19 cellular contexts compared by ENCODE assay signal in genomic region chr9:2290382-2290781, GRCh38.
A peak's percentile ranks its signal among the peaks of the same experiment; 100 is the strongest.
DNase-seq lines count a peak whose midpoint lies in the region; ATAC-seq, FAIRE-seq and TF ChIP-seq lines count a peak whose summit lies in the region.
"Had no signal": no experiment of that assay in that cellular context is flagged by ENCODE, and none has a peak within 500 bp of the region (broad histone marks: within the 10 kb centered on the region; RNA-seq: fewer than 3 reads in every experiment).

No MANE protein-coding gene starts in this region.

- H4K8ac ChIP-seq in H1 (ENCODE audit: extremely low read depth, insufficient read depth, low read length): no peak overlapping the region

- peak overlapping the region; percentile 78; the same call in 1 of the 2 replicates for H3K9ac ChIP-seq in BLaER1
- peak overlapping the region in 7 of 11 experiments; percentile 43 to 88 (median 81); a peak in 13 of 22 replicates for H3K9ac ChIP-seq in BLaER1 treated with 17β-estradiol and CSF1 and Interleukin-3, amounts not matched to agents 10 nM and 100 nM
- H3K9ac ChIP-seq in H1 (replicated peaks in 1 of 4; ENCODE audit: extremely low read depth in 1 of 4, low read depth in 3 of 4, low read length in 3 of 4): no peak overlapping the region
- H3K9ac ChIP-seq: KMS-11 had no signal

- H2BK5ac ChIP-seq in H1 (ENCODE audit: low read depth, low read length): no peak overlapping the region; the same call in 1 of the 2 replicates

- no peak overlapping the region for H4K5ac ChIP-seq in H1 (ENCODE audit: insufficient read length, low read depth, low read length)

- no peak overlapping the region for H3K4me3 Mint-ChIP-seq in activated T-cell treated with anti-CD3 and anti-CD28 coated beads, Interleukin-2, amount 50 U/mL, for 24 hours
- H3K4me3 Mint-ChIP-seq in mesothelial cell of epicardium: no peak overlapping the region
- H3K4me3 Mint-ChIP-seq: CD8-positive, alpha-beta memory T cell; T-helper 1 cell treated with Interleukin-12 subunit alpha and Interleukin-12 subunit beta and Interleukin-4 antibody, amounts not matched to agents 30 μg/mL and 1 μg/mL, for 36 hours had no signal

- H3K27ac Mint-ChIP-seq in activated T-cell treated with anti-CD3 and anti-CD28 coated beads, Interleukin-2, amount 50 U/mL, for 24 hours: no peak overlapping the region
- H3K27ac Mint-ChIP-seq in mesothelial cell of epicardium: no peak overlapping the region
- H3K27ac Mint-ChIP-seq: CD8-positive, alpha-beta memory T cell; T-helper 1 cell treated with Interleukin-12 subunit alpha and Interleukin-12 subunit beta and Interleukin-4 antibody, amounts not matched to agents 30 μg/mL and 1 μg/mL, for 36 hours had no signal

- no peaks in the 10 kb centered on the region for H3K9me3 Mint-ChIP-seq in activated T-cell treated with anti-CD3 and anti-CD28 coated beads, Interleukin-2, amount 50 U/mL, for 24 hours
- H3K9me3 Mint-ChIP-seq in mesothelial cell of epicardium: no peaks in the 10 kb centered on the region
- H3K9me3 Mint-ChIP-seq: CD8-positive, alpha-beta memory T cell; T-helper 1 cell treated with Interleukin-12 subunit alpha and Interleukin-12 subunit beta and Interleukin-4 antibody, amounts not matched to agents 30 μg/mL and 1 μg/mL, for 36 hours had no signal

- H2BK15ac ChIP-seq in H1 (ENCODE audit: low read length): peak overlapping the region; percentile 63; the same call in 1 of the 2 replicates

- H2AK5ac ChIP-seq in H1 (ENCODE audit: low read depth, low read length): no peak overlapping the region

- H3K79me2 ChIP-seq in H1 (ENCODE audit: control insufficient read depth in 1 of 2, insufficient read depth in 2 of 2, low read length in 2 of 2): no peaks in the 10 kb centered on the region

- H3K36me3 Mint-ChIP-seq in activated T-cell treated with anti-CD3 and anti-CD28 coated beads, Interleukin-2, amount 50 U/mL, for 24 hours (ENCODE audit: low read depth): no peaks in the 10 kb centered on the region
- no peaks in the 10 kb centered on the region for H3K36me3 Mint-ChIP-seq in mesothelial cell of epicardium
- H3K36me3 Mint-ChIP-seq: CD8-positive, alpha-beta memory T cell had no signal

- CTCF ChIA-PET in H1 (lab: Charles Lee; ENCODE audit: partially characterized antibody): interaction anchor here (0.6 to 1.6 kb wide), 3 partner anchors 9 to 116 kb away, joined by 3 read pairs; no protein-coding TSS in a partner anchor

- POLR2A ChIA-PET in H1 (lab: Charles Lee; ENCODE audit: partially characterized antibody): interaction anchor here (2.6 kb wide), 1 partner anchor 9 kb away, joined by 13 read pairs; no protein-coding TSS in a partner anchor

- peak overlapping the region; percentile 98 for H3K27ac ChIP-seq in BLaER1
- H3K27ac ChIP-seq in BLaER1 treated with 17β-estradiol and CSF1 and Interleukin-3, amounts not matched to agents 10 nM and 100 nM: peak overlapping the region in 8 of 11 experiments; percentile 79 to 100 (median 96); a peak in 15 of 22 replicates
- H3K27ac ChIP-seq in H1 (ENCODE audit: low read depth, low read length): no peak overlapping the region
- H3K27ac ChIP-seq: KMS-11 had no signal

- peak; percentile 21 for DNase-seq in NCI-H2171 (lab: John Stamatoyannopoulos, UW)
- DNase-seq in H1 (ENCODE audit: low read depth in 1 of 2, low spot score in 2 of 2): no peak
- no peak for DNase-seq in activated T-cell treated with anti-CD3 and anti-CD28 coated beads, Interleukin-2, amount 50 U/mL, for 24 hours
- DNase-seq in mesothelial cell of epicardium (ENCODE audit: low spot score in 2 of 2, unreplicated experiment in 2 of 2): no peak
- no peak for DNase-seq in HPDE6-E6E7 (ENCODE audit: extremely low spot score)
- DNase-seq: BE2C; CD8-positive, alpha-beta memory T cell; DMS 273 treated with DMSO at 0.1 percent for 48 hours; MG63; NCI-H2029 treated with DMSO at 0.1 percent for 48 hours had no signal

- peak overlapping the region; percentile 80 for H3K4me2 ChIP-seq in BLaER1
- peak overlapping the region in 10 of 11 experiments; percentile 12 to 82 (median 76); a peak in 19 of 22 replicates for H3K4me2 ChIP-seq in BLaER1 treated with 17β-estradiol and CSF1 and Interleukin-3, amounts not matched to agents 10 nM and 100 nM
- no peak overlapping the region for H3K4me2 ChIP-seq in H1 (ENCODE audit: insufficient read depth in 1 of 2, low read depth in 2 of 2, low read length in 2 of 2)
- H3K4me2 ChIP-seq: KMS-11 had no signal

- no peak for FAIRE-seq in H1 (lab: Jason Lieb, UNC)
- FAIRE-seq: GM12878, HepG2 had no signal

- H3K4me1 ChIP-seq in BLaER1 (peaks cover 98% of the 10 kb centered on the region), H1 (replicated peaks in 1 of 4; ENCODE audit: control insufficient read depth in 3 of 4, insufficient read depth in 4 of 4, low read length in 3 of 4) (peaks cover 0 to 16% (median 5%) of the 10 kb centered on the region in 4 experiments; a peak in 2 of 7 replicates)
- H3K4me1 ChIP-seq in BLaER1 treated with 17β-estradiol and CSF1 and Interleukin-3, amounts not matched to agents 10 nM and 100 nM: peaks cover 31 to 100% (median 98%) of the 10 kb centered on the region in 10 experiments

- peaks cover 5% of the 10 kb centered on the region for H3K9me3 ChIP-seq in BLaER1
- peaks cover 5 to 22% (median 11%) of the 10 kb centered on the region in 11 experiments; a peak in 21 of 22 replicates for H3K9me3 ChIP-seq in BLaER1 treated with 17β-estradiol and CSF1 and Interleukin-3, amounts not matched to agents 10 nM and 100 nM (replicated peaks in 1 of 11)
- 0 out of 4 replicates have a peak, but pooled peaks cover 0 to 2% of the 10 kb centered on the region in 2 experiments for H3K9me3 ChIP-seq in H1 (ENCODE audit: insufficient read depth in 2 of 2, low read depth in 1 of 2, low read length in 1 of 2)
- H3K9me3 ChIP-seq: BE2C, MG63 had no signal

- no peaks in the 10 kb centered on the region for H3K23me2 ChIP-seq in H1 (ENCODE audit: low read depth, low read length)

- H3K23ac ChIP-seq in H1 (ENCODE audit: insufficient read length): no peak overlapping the region

- no peaks in the 10 kb centered on the region for H3K79me1 ChIP-seq in H1 (ENCODE audit: low read depth, low read length)

- no peak overlapping the region for H2AFZ ChIP-seq in H1 (ENCODE audit: low read length)

- WGBS in H1 (ENCODE audit: extremely low coverage in 1 of 2, insufficient coverage in 1 of 2, insufficient read length in 1 of 2, insufficient replicate concordance in 2 of 2, low coverage in 1 of 2, low lambda C conversion rate in 2 of 2, missing lambda C conversion rate in 1 of 2), 2 experiments: 78% methylated on average over 1 of the region's 1 CpG; no CpG with 5 or more reads in 1 of the 2 experiments

- peaks cover 38% of the 10 kb centered on the region for H3K27me3 Mint-ChIP-seq in activated T-cell treated with anti-CD3 and anti-CD28 coated beads, Interleukin-2, amount 50 U/mL, for 24 hours
- H3K27me3 Mint-ChIP-seq in mesothelial cell of epicardium (ENCODE audit: low read depth): no peaks in the 10 kb centered on the region

- H3K4me3 ChIP-seq in BLaER1 (no peak overlapping the region), H1 (ENCODE audit: extremely low read depth in 1 of 4, insufficient read depth in 2 of 4, low read depth in 3 of 4, low read length in 4 of 4) (no peak overlapping the region)
- no peak overlapping the region for H3K4me3 ChIP-seq in BLaER1 treated with 17β-estradiol and CSF1 and Interleukin-3, amounts not matched to agents 10 nM and 100 nM
- H3K4me3 ChIP-seq: GM12878, MG63 had no signal

- TF ChIP-seq EP300 in H1 (IDR thresholded peaks at IDR 0.05; ENCODE audit: borderline replicate concordance in 1 of 2, low read depth in 2 of 2, low read length in 2 of 2): no peak

- H3K14ac ChIP-seq in H1 (ENCODE audit: insufficient read length): no peak overlapping the region

- 0 out of 2 replicates have a peak overlapping the region, but pooled peaks have one; percentile 30 for H2BK12ac ChIP-seq in H1 (ENCODE audit: low read depth, low read length)

- peaks cover 2% of the 10 kb centered on the region for H3K36me3 ChIP-seq in BLaER1
- H3K36me3 ChIP-seq in BLaER1 treated with 17β-estradiol and CSF1 and Interleukin-3, amounts not matched to agents 10 nM and 100 nM: peaks cover 0 to 3% (median under 1%) of the 10 kb centered on the region in 11 experiments; a peak in 5 of 22 replicates
- H3K36me3 ChIP-seq in H1 (ENCODE audit: control insufficient read depth in 2 of 4, insufficient read depth in 4 of 4, low read length in 3 of 4): no peaks in the 10 kb centered on the region; a peak in 2 of 8 replicates
- H3K36me3 ChIP-seq: BE2C, MG63 had no signal

- H3K4ac ChIP-seq in H1 (replicated peaks; ENCODE audit: insufficient read length, low read depth, low read length): no peak overlapping the region

- no peak for TF ChIP-seq RAD21 in H1 (IDR thresholded peaks at IDR 0.05 in 1 of 2, conservative IDR thresholded peaks at IDR 0.05 in 1 of 2; ENCODE audit: low read depth in 2 of 2, low read length in 2 of 2)

- no peak overlapping the region for H3K18ac ChIP-seq in H1 (ENCODE audit: extremely low read depth, low read length)

- no peak overlapping the region for H3K56ac ChIP-seq in H1 (replicated peaks; ENCODE audit: insufficient read length, low read depth, low read length)

- no peak for TF ChIP-seq POLR2A in H1 (IDR thresholded peaks at IDR 0.05; ENCODE audit: control extremely low read depth in 1 of 2, low read depth in 2 of 2, low read length in 2 of 2)

- H4K91ac ChIP-seq in H1 (replicated peaks; ENCODE audit: insufficient read length, low read length): peak overlapping the region; percentile 29

- H3K4me1 Mint-ChIP-seq in activated T-cell treated with anti-CD3 and anti-CD28 coated beads, Interleukin-2, amount 50 U/mL, for 24 hours (ENCODE audit: low read depth): no peaks in the 10 kb centered on the region
- H3K4me1 Mint-ChIP-seq in mesothelial cell of epicardium: peaks cover 53% of the 10 kb centered on the region
- H3K4me1 Mint-ChIP-seq: CD8-positive, alpha-beta memory T cell had no signal

- H3K27me3 ChIP-seq in BLaER1 (no peaks in the 10 kb centered on the region), H1 (replicated peaks in 1 of 4; ENCODE audit: control insufficient read depth in 3 of 4, extremely low read depth in 1 of 4, insufficient read depth in 3 of 4, low read length in 3 of 4) (no peaks in the 10 kb centered on the region)
- H3K27me3 ChIP-seq in BLaER1 treated with 17β-estradiol and CSF1 and Interleukin-3, amounts not matched to agents 10 nM and 100 nM: no peaks in the 10 kb centered on the region
- H3K27me3 ChIP-seq: BE2C, MG63 had no signal

- no peak for ATAC-seq in HG02973 (IDR thresholded peaks at IDR 0.05; ENCODE audit: unreplicated experiment)
- ATAC-seq: GM12878, HepG2, Panc1, Right ventricle myocardium inferior had no signal

- H4K20me1 ChIP-seq in BLaER1: no peaks in the 10 kb centered on the region
- H4K20me1 ChIP-seq in BLaER1 treated with 17β-estradiol and CSF1 and Interleukin-3, amounts not matched to agents 10 nM and 100 nM: no peaks in the 10 kb centered on the region
- H4K20me1 ChIP-seq in H1 (replicated peaks in 1 of 2; ENCODE audit: control insufficient read depth in 1 of 2, insufficient read depth in 2 of 2, low read length in 2 of 2): no peaks in the 10 kb centered on the region

- TF ChIP-seq CTCF in H1 (IDR thresholded peaks at IDR 0.05; ENCODE audit: control extremely low read depth in 1 of 3, insufficient read depth in 1 of 3, low read depth in 1 of 3, low read length in 3 of 3) (no peak), mesothelial cell of epicardium (IDR thresholded peaks at IDR 0.05; ENCODE audit: unreplicated experiment) (no peak)

- H2BK120ac ChIP-seq in H1 (replicated peaks; ENCODE audit: low read depth, low read length): peak overlapping the region; percentile 52

- no peak overlapping the region for H2BK20ac ChIP-seq in H1 (ENCODE audit: low read length)

Comparison
In these comparisons a context has a peak if more than half of its experiments do, and no peak if none do; other contexts are left out.
1. H3K4me2 ChIP-seq: peak in BLaER1 (single experiment) and BLaER1 treated with 17β-estradiol and CSF1 and Interleukin-3, amounts not matched to agents 10 nM and 100 nM (10 of 11); none in H1 (0 of 2).
2. H3K9ac ChIP-seq: peak in BLaER1 (single experiment) and BLaER1 treated with 17β-estradiol and CSF1 and Interleukin-3, amounts not matched to agents 10 nM and 100 nM (7 of 11); none in H1 (0 of 4).